In genomic region chr14:53384073-53384472, GRCh38 we compare ENCODE assay signal across 29 cellular contexts.
DNase-seq lines count a peak whose midpoint lies in the region; ATAC-seq and TF ChIP-seq lines count a peak whose summit lies in the region.
"Had no signal": no experiment of that assay in that cellular context is flagged by ENCODE, and none has a peak within 500 bp of the region (broad histone marks: within the 10 kb centered on the region; RNA-seq: fewer than 3 reads in every experiment).

No MANE protein-coding gene starts in this region.

- H3K27me3 Mint-ChIP-seq in MCF 10A (ENCODE audit: insufficient read depth, unreplicated experiment), result no peaks in the 10 kb centered on the region
- H3K27me3 Mint-ChIP-seq: CD4-positive, alpha-beta T cell had no signal

- H3K4me1 Mint-ChIP-seq in MCF 10A (ENCODE audit: insufficient read depth, unreplicated experiment), result peaks cover 18% of the 10 kb centered on the region

- H3K27ac ChIP-seq in breast epithelium, result no peak overlapping the region
- H3K27ac ChIP-seq in mammary epithelial cell (ENCODE audit: insufficient read depth, low read depth, low read length), result no peak overlapping the region
- no peak overlapping the region for H3K27ac ChIP-seq in foreskin keratinocyte
- H3K27ac ChIP-seq: A549; BLaER1 treated with 17β-estradiol and CSF1 and Interleukin-3, amounts not matched to agents 10 nM and 100 nM; GM23248; Peyer's patch; SJSA1 had no signal

- peak; percentile 82 for ATAC-seq in foreskin keratinocyte
- ATAC-seq: A549, GM12878, Right ventricle myocardium inferior had no signal

- WGBS in mammary epithelial cell (ENCODE audit: low coverage, missing lambda C conversion rate), result 0% methylated on average over 1 of the region's 1 CpG

- peak; percentile 30 for DNase-seq in MCF 10A (ENCODE audit: unreplicated experiment)
- no peak for DNase-seq in breast epithelium (ENCODE audit: low spot score in 2 of 2)
- peak; percentile 60 for DNase-seq in mammary epithelial cell
- DNase-seq in foreskin keratinocyte, result peak; percentile 35 to 51
- DNase-seq in GOT3 (lab: John Stamatoyannopoulos, UW), result no peak
- no peak for DNase-seq in ureter (ENCODE audit: low spot score)
- DNase-seq in Kasumi-1 (lab: John Stamatoyannopoulos, UW), result no peak
- DNase-seq in NCI-H2107 treated with DMSO at 0.1 percent for 48 hours (lab: John Stamatoyannopoulos, UW; ENCODE audit: unreplicated experiment), result no peak
- DNase-seq: AML-193; CD4-positive, alpha-beta T cell; DMS53; GDM1; GM23248; H9; HFFc6; IMR-90; KG1; NCI-H1048; NCI-H1417; NCI-H1694 treated with DMSO at 0.1 percent for 48 hours; NCI-H2081; NCI-H524 treated with DMSO at 0.1 percent for 48 hours; NCI-H774; Peyer's patch had no signal

- H3K36me3 ChIP-seq in breast epithelium, result no peaks in the 10 kb centered on the region
- no peaks in the 10 kb centered on the region for H3K36me3 ChIP-seq in mammary epithelial cell (ENCODE audit: insufficient read depth, low read length)
- H3K36me3 ChIP-seq: BLaER1 treated with 17β-estradiol and CSF1 and Interleukin-3, amounts not matched to agents 10 nM and 100 nM; Peyer's patch; SJSA1 had no signal

- no peak overlapping the region for H3K4me2 ChIP-seq in mammary epithelial cell (ENCODE audit: insufficient read depth, low read depth, low read length)
- H3K4me2 ChIP-seq: A549; BLaER1 treated with 17β-estradiol and CSF1 and Interleukin-3, amounts not matched to agents 10 nM and 100 nM had no signal

- CTCF ChIA-PET in MCF 10A (lab: Yijun Ruan, JAX) (interaction anchor here (0.9 kb wide), 1 partner anchor 26 kb away, joined by 3 read pairs; no protein-coding TSS in a partner anchor), mammary epithelial cell (lab: Charles Lee; ENCODE audit: low non-redundant PET) (no interaction called here)

- no peak overlapping the region for H3K4me3 ChIP-seq in breast epithelium
- no peak overlapping the region for H3K4me3 ChIP-seq in mammary epithelial cell (replicated peaks in 1 of 3; ENCODE audit: insufficient read depth in 1 of 3, low read depth in 2 of 3, low read length in 3 of 3)
- H3K4me3 ChIP-seq: A549; BLaER1 treated with 17β-estradiol and CSF1 and Interleukin-3, amounts not matched to agents 10 nM and 100 nM; GM12878; GM23248; Peyer's patch; SJSA1 had no signal

- no peaks in the 10 kb centered on the region for H3K36me3 Mint-ChIP-seq in MCF 10A (ENCODE audit: insufficient read depth, unreplicated experiment)

- no peak for TF ChIP-seq POLR2A in breast epithelium (IDR thresholded peaks at IDR 0.05)

- H3K9me3 Mint-ChIP-seq in MCF 10A (ENCODE audit: unreplicated experiment), result no peaks in the 10 kb centered on the region
- H3K9me3 Mint-ChIP-seq: H9, HFFc6 had no signal

- H3K27ac Mint-ChIP-seq in MCF 10A (ENCODE audit: low read depth, unreplicated experiment), result peak overlapping the region; percentile 39
- H3K27ac Mint-ChIP-seq: CD4-positive, alpha-beta T cell; H9; HFFc6 had no signal

- H3K4me1 ChIP-seq in breast epithelium (no peaks in the 10 kb centered on the region), mammary epithelial cell (ENCODE audit: insufficient read depth, low read length) (peaks cover 12% of the 10 kb centered on the region), foreskin keratinocyte (peaks cover 4% of the 10 kb centered on the region)
- H3K4me1 ChIP-seq: A549, Peyer's patch, SJSA1 had no signal

- H3K4me3 Mint-ChIP-seq in MCF 10A (ENCODE audit: unreplicated experiment), result no peak overlapping the region
- H3K4me3 Mint-ChIP-seq: CD4-positive, alpha-beta T cell; H9; HFFc6 had no signal

- intact Hi-C loops in MCF 10A (cut with micrococcal nuclease), result no loop called here
- intact Hi-C loops in breast epithelium (cut with DNase I; ENCODE audit: low total_unique reads), result loop anchor here (2.0 kb wide), 1 partner anchor 13 kb away; no protein-coding TSS in a partner anchor
- intact Hi-C loops in mammary epithelial cell (cut with micrococcal nuclease), result no loop called here

- TF ChIP-seq CTCF in MCF 10A (IDR thresholded peaks at IDR 0.05; ENCODE audit: unreplicated experiment) (no peak), breast epithelium (IDR thresholded peaks at IDR 0.05) (no peak), mammary epithelial cell (conservative IDR thresholded peaks at IDR 0.05 in 1 of 2, IDR thresholded peaks at IDR 0.05 in 1 of 2; ENCODE audit: extremely low read depth in 1 of 2, insufficient read depth in 1 of 2, low read depth in 1 of 2, low read length in 2 of 2) (no peak), foreskin keratinocyte (conservative IDR thresholded peaks at IDR 0.05) (no peak)

- H3K79me2 ChIP-seq in mammary epithelial cell (ENCODE audit: insufficient read depth, low read length), result no peaks in the 10 kb centered on the region

- in situ Hi-C loops in mammary epithelial cell (cut with MboI; ENCODE audit: low sequenced_read_pairs in 2 of 2), result no loop called here

- H3K9me3 ChIP-seq in breast epithelium, result no peaks in the 10 kb centered on the region
- H3K9me3 ChIP-seq in mammary epithelial cell (replicated peaks; ENCODE audit: insufficient read depth, low read length), result no peaks in the 10 kb centered on the region
- H3K9me3 ChIP-seq: A549; BLaER1 treated with 17β-estradiol and CSF1 and Interleukin-3, amounts not matched to agents 10 nM and 100 nM; Peyer's patch; SJSA1 had no signal

- H2AFZ ChIP-seq in mammary epithelial cell (ENCODE audit: low read depth, low read length), result peak overlapping the region; percentile 35
- H2AFZ ChIP-seq: GM23248 had no signal

- no peaks in the 10 kb centered on the region for H4K20me1 ChIP-seq in mammary epithelial cell (ENCODE audit: insufficient read depth, low read length)
- H4K20me1 ChIP-seq: BLaER1 treated with 17β-estradiol and CSF1 and Interleukin-3, amounts not matched to agents 10 nM and 100 nM had no signal

- no TSS peak for BruUV-seq in MCF 10A (replicated peaks; lab: Mats Ljungman, UMichigan)
- BruUV-seq in mammary epithelial cell (replicated peaks; lab: Mats Ljungman, UMichigan), result no TSS peak

- H3K9ac ChIP-seq in mammary epithelial cell (ENCODE audit: insufficient read depth, low read length), result no peak overlapping the region
- H3K9ac ChIP-seq: BLaER1 treated with 17β-estradiol and CSF1 and Interleukin-3, amounts not matched to agents 10 nM and 100 nM; GM23248 had no signal

- H3K27me3 ChIP-seq in breast epithelium, result no peaks in the 10 kb centered on the region
- H3K27me3 ChIP-seq in mammary epithelial cell (ENCODE audit: insufficient read depth, low read length), result no peaks in the 10 kb centered on the region
- H3K27me3 ChIP-seq in foreskin keratinocyte, result no peaks in the 10 kb centered on the region
- H3K27me3 ChIP-seq: BLaER1 treated with 17β-estradiol and CSF1 and Interleukin-3, amounts not matched to agents 10 nM and 100 nM; Peyer's patch had no signal

- dilution Hi-C loops in mammary epithelial cell (cut with HindIII; ENCODE audit: low sequenced_read_pairs), result no loop called here

- POLR2A ChIA-PET in MCF 10A (lab: Yijun Ruan, JAX), result interaction anchor here (1.0 to 1.7 kb wide), 2 partner anchors 9 to 29 kb away, joined by 3 to 9 read pairs; no protein-coding TSS in a partner anchor

Comparison
In these comparisons a context has a peak if more than half of its experiments do, and no peak if none do; other contexts are left out.
1. DNase-seq: peak in MCF 10A (single experiment), mammary epithelial cell (single experiment) and foreskin keratinocyte (2 of 2); none in breast epithelium (0 of 2), GOT3 (single experiment), ureter (single experiment), Kasumi-1 (0 of 2) and NCI-H2107 treated with DMSO at 0.1 percent for 48 hours (single experiment).